2 cellular contexts compared by ENCODE assay signal in the genomic region with DNA sequence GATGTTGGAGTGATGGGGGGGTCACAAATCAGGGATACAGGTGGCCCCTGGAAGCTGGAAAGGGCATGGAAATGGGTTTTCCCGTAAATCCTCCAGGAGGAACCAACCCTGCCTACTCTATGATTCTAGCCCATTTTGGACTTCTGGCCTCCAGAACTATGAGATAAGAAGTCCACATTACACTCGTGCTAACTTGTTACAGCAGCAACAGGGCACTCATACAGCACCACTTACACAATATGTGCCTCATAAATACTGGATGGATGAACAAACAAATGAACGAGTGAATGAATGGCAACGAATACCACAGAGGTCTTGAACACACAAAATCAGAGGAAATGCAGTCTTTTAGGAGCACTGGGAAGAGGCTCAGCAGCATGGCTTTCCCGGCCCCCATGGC.
A peak's percentile ranks its signal among the peaks of the same experiment; 100 is the strongest.
TF ChIP-seq lines count a peak whose summit lies in the region.

No MANE protein-coding gene starts in this region.

TF ChIP-seq in HepG2, 621 proteins besides CTCF, POLR2A, EP300 and RAD21:
- no peak for TF ChIP-seq XRCC5 (optimal IDR thresholded peaks at IDR 0.05; ENCODE audit: low read length)
- TF ChIP-seq ZNF12 (CRISPR knock-in tag; IDR thresholded peaks at IDR 0.05) = peak; percentile 93
TF ChIP-seq in HepG2: peak in this region for 1.

TF ChIP-seq in K562, 482 proteins besides CTCF, POLR2A, EP300 and RAD21:
- TF ChIP-seq SMC3 (conservative IDR thresholded peaks at IDR 0.05; ENCODE audit: insufficient read depth, low read depth, low read length) = no peak
- TF ChIP-seq ILK (tag; IDR thresholded peaks at IDR 0.05; ENCODE audit: borderline replicate concordance, low read depth) = no peak
- TF ChIP-seq ZNF584 (CRISPR knock-in tag; IDR thresholded peaks at IDR 0.05; ENCODE audit: low read depth) = no peak
- TF ChIP-seq ZNF12 (CRISPR knock-in tag; IDR thresholded peaks at IDR 0.05) = peak; percentile 85; the same call in 1 of the 2 replicates
- TF ChIP-seq RHOXF2B (CRISPR knock-in tag; conservative IDR thresholded peaks at IDR 0.05) = no peak
- TF ChIP-seq ZNF311 (CRISPR knock-in tag; IDR thresholded peaks at IDR 0.05) = no peak
- TF ChIP-seq, protein P1, sequence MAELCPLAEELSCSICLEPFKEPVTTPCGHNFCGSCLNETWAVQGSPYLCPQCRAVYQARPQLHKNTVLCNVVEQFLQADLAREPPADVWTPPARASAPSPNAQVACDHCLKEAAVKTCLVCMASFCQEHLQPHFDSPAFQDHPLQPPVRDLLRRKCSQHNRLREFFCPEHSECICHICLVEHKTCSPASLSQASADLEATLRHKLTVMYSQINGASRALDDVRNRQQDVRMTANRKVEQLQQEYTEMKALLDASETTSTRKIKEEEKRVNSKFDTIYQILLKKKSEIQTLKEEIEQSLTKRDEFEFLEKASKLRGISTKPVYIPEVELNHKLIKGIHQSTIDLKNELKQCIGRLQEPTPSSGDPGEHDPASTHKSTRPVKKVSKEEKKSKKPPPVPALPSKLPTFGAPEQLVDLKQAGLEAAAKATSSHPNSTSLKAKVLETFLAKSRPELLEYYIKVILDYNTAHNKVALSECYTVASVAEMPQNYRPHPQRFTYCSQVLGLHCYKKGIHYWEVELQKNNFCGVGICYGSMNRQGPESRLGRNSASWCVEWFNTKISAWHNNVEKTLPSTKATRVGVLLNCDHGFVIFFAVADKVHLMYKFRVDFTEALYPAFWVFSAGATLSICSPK (IDR thresholded peaks at IDR 0.05; ENCODE audit: borderline replicate concordance) = no peak
